Comparison of ENCODE assay signal across 8 cellular contexts in genomic region chr11:73288873-73289707, GRCh38. TPM values are rescaled to one million over a fixed set of nuclear protein-coding genes. Genes with fewer than 3 reads are reported as not detected.
DNase-seq lines count a peak whose midpoint lies in the region; ATAC-seq and TF ChIP-seq lines count a peak whose summit lies in the region.

No MANE protein-coding gene starts in this region.

- H3K4me3 ChIP-seq in Panc1 (ENCODE audit: low read depth in 2 of 2, low read length in 2 of 2) (peak overlapping the region; percentile 15 to 44), gastroesophageal sphincter (peak overlapping the region in 1 of 2 donors; percentile 33), uterus (no peak overlapping the region)

- no peaks in the 10 kb centered on the region for H3K9me3 Mint-ChIP-seq in activated naive CD4-positive, alpha-beta T cell treated with anti-CD3 and anti-CD28 coated beads, Interleukin-2, amount 10 ng/mL, durations not matched to agents 7 days and 5 days

- no peak overlapping the region for H3K4me3 Mint-ChIP-seq in activated naive CD4-positive, alpha-beta T cell treated with anti-CD3 and anti-CD28 coated beads, Interleukin-2, amount 10 ng/mL, durations not matched to agents 7 days and 5 days

- H3K27me3 Mint-ChIP-seq in activated naive CD4-positive, alpha-beta T cell treated with anti-CD3 and anti-CD28 coated beads, Interleukin-2, amount 10 ng/mL, durations not matched to agents 7 days and 5 days, result peaks cover 56% of the 10 kb centered on the region

- no peak for TF ChIP-seq EP300 in gastroesophageal sphincter (IDR thresholded peaks at IDR 0.05)

- no TSS peak for BruUV-seq in Panc1 (replicated peaks; lab: Mats Ljungman, UMichigan)

- no peaks in the 10 kb centered on the region for H3K27me3 ChIP-seq in Panc1 (ENCODE audit: control insufficient read depth, insufficient read depth, low read length)
- no peaks in the 10 kb centered on the region for H3K27me3 ChIP-seq in gastroesophageal sphincter
- no peaks in the 10 kb centered on the region for H3K27me3 ChIP-seq in uterus

- in situ Hi-C loops in Panc1 (cut with HindIII; ENCODE audit: low pct_unique_long_range_greater_than_20kb, low sequenced_read_pairs), result no loop called here

- ATAC-seq in GM21381 (IDR thresholded peaks at IDR 0.05; ENCODE audit: unreplicated experiment) (peak; percentile 67), Panc1 (peak; percentile 85), gastroesophageal sphincter (peak; percentile 79)

- DNase-seq in DMS53 treated with DMSO at 0.1 percent for 48 hours (lab: John Stamatoyannopoulos, UW; ENCODE audit: unreplicated experiment) (peak; percentile 60), HUDEP-2 (lab: John Stamatoyannopoulos, UW; ENCODE audit: unreplicated experiment in 76 of 76) (peak in 43 of 76 experiments; percentile 3 to 60 (median 30)), Panc1 (ENCODE audit: low read depth, low spot score) (peak; percentile 56), nucleus accumbens (lab: John Stamatoyannopoulos, UW) (peak in 50 of 56 donors; percentile 16 to 79 (median 52)), uterus (peak; percentile 62 to 64)
- DNase-seq in activated naive CD4-positive, alpha-beta T cell treated with anti-CD3 and anti-CD28 coated beads, Interleukin-2, amount 10 ng/mL, durations not matched to agents 7 days and 5 days, result peak; percentile 66

- intact Hi-C loops in Panc1 (cut with micrococcal nuclease; ENCODE audit: unreplicated experiment), result loop anchor here (1.0 kb wide), 1 partner anchor 104 kb away; no protein-coding TSS in a partner anchor
- intact Hi-C loops in uterus (cut with DNase I; ENCODE audit: low total_unique reads), result no loop called here

- POLR2A ChIA-PET in Panc1 (lab: Charles Lee), result no interaction called here

- H3K4me1 ChIP-seq in Panc1 (ENCODE audit: control insufficient read depth, insufficient read depth, low read length) (peaks cover 12% of the 10 kb centered on the region), gastroesophageal sphincter (peaks cover 0 to 40% (median 8%) of the 10 kb centered on the region in 3 donors), uterus (peaks cover 0 to 3% of the 10 kb centered on the region in 2 donors)

- peak; percentile 100 for TF ChIP-seq CTCF in Panc1 (IDR thresholded peaks at IDR 0.05)
- TF ChIP-seq CTCF in gastroesophageal sphincter (IDR thresholded peaks at IDR 0.05), result peak in 3 of 4 experiments; percentile 85 to 94 (median 89)
- TF ChIP-seq CTCF in uterus (IDR thresholded peaks at IDR 0.05), result peak; percentile 67 to 94 (median 83)

- CTCF ChIA-PET in Panc1 (lab: Charles Lee), result interaction anchor here (1.0 to 1.9 kb wide), 9 partner anchors 9 to 564 kb away, joined by 3 to 10 read pairs (median 4); partner anchors contain the start of gene P2RY6
- CTCF ChIA-PET in activated naive CD4-positive, alpha-beta T cell treated with anti-CD3 and anti-CD28 coated beads, Interleukin-2, amount 10 ng/mL, durations not matched to agents 7 days and 5 days (lab: Charles Lee), result interaction anchor here (0.7 to 5.5 kb wide), 25 partner anchors 9 to 457 kb away, joined by 3 to 62 read pairs (median 4); no protein-coding TSS in a partner anchor

- WGBS in gastroesophageal sphincter (ENCODE audit: low coverage in 1 of 2), 2 donors, result 20 to 55% methylated on average over 1 to 2 of the region's 17 CpGs

- no peak overlapping the region for H3K27ac Mint-ChIP-seq in activated naive CD4-positive, alpha-beta T cell treated with anti-CD3 and anti-CD28 coated beads, Interleukin-2, amount 10 ng/mL, durations not matched to agents 7 days and 5 days

- H3K4me1 Mint-ChIP-seq in activated naive CD4-positive, alpha-beta T cell treated with anti-CD3 and anti-CD28 coated beads, Interleukin-2, amount 10 ng/mL, durations not matched to agents 7 days and 5 days, result peaks cover 16% of the 10 kb centered on the region

- H3K9me3 ChIP-seq in Panc1 (ENCODE audit: control insufficient read depth, insufficient read depth, low read depth, low read length), result no peaks in the 10 kb centered on the region
- no peaks in the 10 kb centered on the region for H3K9me3 ChIP-seq in gastroesophageal sphincter
- no peaks in the 10 kb centered on the region for H3K9me3 ChIP-seq in uterus

- no peaks in the 10 kb centered on the region for H3K36me3 Mint-ChIP-seq in activated naive CD4-positive, alpha-beta T cell treated with anti-CD3 and anti-CD28 coated beads, Interleukin-2, amount 10 ng/mL, durations not matched to agents 7 days and 5 days

- TF ChIP-seq POLR2A in gastroesophageal sphincter (IDR thresholded peaks at IDR 0.05) (no peak), uterus (IDR thresholded peaks at IDR 0.05) (peak in 1 of 2 donors; percentile 8)

- H3K36me3 ChIP-seq in Panc1 (ENCODE audit: control insufficient read depth, insufficient read depth, low read length) (no peaks in the 10 kb centered on the region), gastroesophageal sphincter (no peaks in the 10 kb centered on the region), uterus (no peaks in the 10 kb centered on the region)

- H3K27ac ChIP-seq in Panc1 (ENCODE audit: low read length) (peak overlapping the region; percentile 61), gastroesophageal sphincter (peak overlapping the region in 3 of 4 donors; percentile 53 to 62 (median 55)), uterus (peak overlapping the region; percentile 24 to 33)

RNA-seq across cellular contexts. Expression of gene P2RY6, which starts 17.0 kb away (rescaled TPM):
- total RNA-seq in Panc1 (2021; ENCODE audit: unreplicated experiment) (0.59 TPM), gastroesophageal sphincter (1 to 10 TPM; 1.8 to 2.8 (median 2.3) TPM), uterus (1 to 10 TPM in 1 of 4 donors, under 1 TPM in 1, not detected in 2; 0.76 to 1.0 TPM)
- 0.45 TPM for polyA plus RNA-seq in Panc1 (2012; ENCODE audit: insufficient read length)

RNA-seq across cellular contexts. Expression of gene ARHGEF17, which starts 19.0 kb away (rescaled TPM):
- total RNA-seq in Panc1 (2021; ENCODE audit: unreplicated experiment) (43.2 TPM), gastroesophageal sphincter (100 to 1,000 TPM in 1 of 4 donors, 10 to 100 TPM in 3; 52.5 to 169 (median 84.4) TPM), uterus (100 to 1,000 TPM in 1 of 4 donors, 10 to 100 TPM in 3; 17.9 to 174 (median 58.6) TPM)
- polyA plus RNA-seq in Panc1 (2012; ENCODE audit: insufficient read length), result 52.5 TPM

Comparison
In these comparisons a context has a peak if more than half of its experiments do, and no peak if none do; other contexts are left out.
1. H3K4me3 ChIP-seq: peak in Panc1 (2 of 2); none in uterus (0 of 2).
2. Peak in every context shown above with its lines, with median percentiles within 50 percentile points of each other: DNase-seq, ATAC-seq, H3K27ac ChIP-seq and CTCF ChIP-seq.